In genomic region chr1:218492840-218493239, GRCh38 we compare ENCODE assay signal across 13 cellular contexts.
"Had no signal": no experiment of that assay in that cellular context is flagged by ENCODE, and none has a peak within 500 bp of the region (broad histone marks: within the 10 kb centered on the region; RNA-seq: fewer than 3 reads in every experiment).

No MANE protein-coding gene starts in this region.

- H3K9me3 Mint-ChIP-seq: activated CD8-positive, alpha-beta T cell treated with anti-CD3 and anti-CD28 coated beads for 36 hours; neural progenitor cell; stimulated activated naive CD8-positive, alpha-beta T cell treated with anti-CD3 and anti-CD28 coated beads, Interleukin-15, amount 100 ng/mL, for 72 hours had no signal

- H3K27ac ChIP-seq: colonic mucosa, pancreas, testis had no signal

- H3K4me3 Mint-ChIP-seq: activated CD8-positive, alpha-beta T cell treated with anti-CD3 and anti-CD28 coated beads for 36 hours; mesothelial cell of epicardium; neural progenitor cell; stimulated activated naive CD8-positive, alpha-beta T cell treated with anti-CD3 and anti-CD28 coated beads, Interleukin-15, amount 100 ng/mL, for 72 hours had no signal

- H3K4me1 ChIP-seq: colonic mucosa, testis had no signal

- H3K27ac Mint-ChIP-seq: activated CD8-positive, alpha-beta T cell treated with anti-CD3 and anti-CD28 coated beads for 36 hours; mesothelial cell of epicardium; neural progenitor cell; stimulated activated naive CD8-positive, alpha-beta T cell treated with anti-CD3 and anti-CD28 coated beads, Interleukin-15, amount 100 ng/mL, for 72 hours had no signal

- H3K4me1 Mint-ChIP-seq: stimulated activated naive CD8-positive, alpha-beta T cell treated with anti-CD3 and anti-CD28 coated beads, Interleukin-15, amount 100 ng/mL, for 72 hours had no signal

- H3K36me3 ChIP-seq: colonic mucosa, neural progenitor cell, pancreas had no signal

- ATAC-seq: activated CD8-positive, alpha-beta T cell treated with anti-CD3 and anti-CD28 coated beads for 36 hours; pancreas; stimulated activated naive CD8-positive, alpha-beta T cell treated with anti-CD3 and anti-CD28 coated beads, Interleukin-15, amount 100 ng/mL, for 72 hours had no signal

- FAIRE-seq: kidney, pancreas had no signal

- H3K4me3 ChIP-seq: colonic mucosa, neural progenitor cell, pancreas, testis had no signal

- H3K36me3 Mint-ChIP-seq: mesothelial cell of epicardium, neural progenitor cell had no signal

- DNase-seq: activated CD4-positive, alpha-beta T cell treated with anti-CD3 and anti-CD28 coated beads for 1 hour; activated CD8-positive, alpha-beta memory T cell treated with anti-CD3 and anti-CD28 coated beads, Interleukin-2, amount 50 U/mL, for 4 hours; activated CD8-positive, alpha-beta T cell treated with anti-CD3 and anti-CD28 coated beads for 36 hours; caudate nucleus; colonic mucosa; effector CD4-positive, alpha-beta T cell; kidney; pancreas; stimulated activated CD4-positive, alpha-beta T cell treated with anti-CD3 and anti-CD28 coated beads, Interleukin-2, amount 100 ng/mL, for 48 hours; stimulated activated naive CD8-positive, alpha-beta T cell treated with anti-CD3 and anti-CD28 coated beads, Interleukin-15, amount 100 ng/mL, for 72 hours; testis had no signal

- H3K9me3 ChIP-seq: colonic mucosa, pancreas, testis had no signal
